In genomic region chrX:110317820-110318663, GRCh38 we compare ENCODE assay signal across 8 cellular contexts. TPM values are rescaled to one million over a fixed set of nuclear protein-coding genes. Genes with fewer than 3 reads are reported as not detected.
DNase-seq lines count a peak whose midpoint lies in the region; ATAC-seq and TF ChIP-seq lines count a peak whose summit lies in the region.

AMMECR1 (minus strand) TSS chrX:110318085; CDS start chrX:110318071, 14 bp downstream.

- H3K4me3 Mint-ChIP-seq in central memory CD8-positive, alpha-beta T cell = peak within 1 kb of the TSS; percentile 89

- peak within 1 kb of the TSS; percentile 81 for H3K4me3 ChIP-seq in kidney epithelial cell (ENCODE audit: low read depth, low read length)

- peaks cover 14% of the 10 kb centered on the region for H3K4me1 Mint-ChIP-seq in central memory CD8-positive, alpha-beta T cell

- H3K36me3 ChIP-seq in kidney epithelial cell (ENCODE audit: control insufficient read depth, insufficient read depth, low read length) = no peaks in the 10 kb centered on the region

- TF ChIP-seq CTCF in kidney epithelial cell (IDR thresholded peaks at IDR 0.05; ENCODE audit: insufficient read depth, low read length, poor library complexity, severe bottlenecking) = no peak

- H3K27me3 Mint-ChIP-seq in central memory CD8-positive, alpha-beta T cell = no peaks in the 10 kb centered on the region

- no peaks in the 10 kb centered on the region for H3K9me3 Mint-ChIP-seq in central memory CD8-positive, alpha-beta T cell

- ATAC-seq in GM19023 (IDR thresholded peaks at IDR 0.05; ENCODE audit: unreplicated experiment) = peak; percentile 86
- ATAC-seq in HG03175 (IDR thresholded peaks at IDR 0.05; ENCODE audit: unreplicated experiment) = peak; percentile 76
- ATAC-seq in central memory CD8-positive, alpha-beta T cell (replicated peaks; ENCODE audit: extremely low read depth, poor library complexity, severe bottlenecking) = peak; percentile 82

- DNase-seq in AG08396 (ENCODE audit: low spot score) (peak; percentile 87), NCI-H226 (peak; percentile 73), kidney epithelial cell (ENCODE audit: low read depth) (no peak)
- peak; percentile 59 for DNase-seq in activated CD4-positive, CD25-positive, alpha-beta regulatory T cell treated with anti-CD3 and anti-CD28 coated beads, Interleukin-2, amount 50 U/mL, for 16 hours (ENCODE audit: low read depth, low spot score)
- peak; percentile 56 to 73 for DNase-seq in central memory CD8-positive, alpha-beta T cell (ENCODE audit: low spot score in 2 of 2)
- DNase-seq in stimulated activated CD4-positive, alpha-beta T cell treated with anti-CD3 and anti-CD28 coated beads, Interleukin-15, amount 100 ng/mL, for 1 hour (ENCODE audit: low read depth in 1 of 2, low spot score in 1 of 2) = peak; percentile 55 to 66

- no peaks in the 10 kb centered on the region for H3K27me3 ChIP-seq in kidney epithelial cell (ENCODE audit: control insufficient read depth, insufficient read depth, low read length)

- H3K27ac Mint-ChIP-seq in central memory CD8-positive, alpha-beta T cell (ENCODE audit: low read depth) = peak within 1 kb of the TSS; percentile 93

- H3K36me3 Mint-ChIP-seq in central memory CD8-positive, alpha-beta T cell (ENCODE audit: insufficient read depth) = peaks cover 4% of the 10 kb centered on the region

RNA-seq across cellular contexts. Expression of gene AMMECR1, which starts in this region (rescaled TPM):
- 16.0 and 17.3 TPM in 2 replicates for total RNA-seq in kidney epithelial cell
